ENCODE assay signal across 14 cellular contexts in the genomic region with DNA sequence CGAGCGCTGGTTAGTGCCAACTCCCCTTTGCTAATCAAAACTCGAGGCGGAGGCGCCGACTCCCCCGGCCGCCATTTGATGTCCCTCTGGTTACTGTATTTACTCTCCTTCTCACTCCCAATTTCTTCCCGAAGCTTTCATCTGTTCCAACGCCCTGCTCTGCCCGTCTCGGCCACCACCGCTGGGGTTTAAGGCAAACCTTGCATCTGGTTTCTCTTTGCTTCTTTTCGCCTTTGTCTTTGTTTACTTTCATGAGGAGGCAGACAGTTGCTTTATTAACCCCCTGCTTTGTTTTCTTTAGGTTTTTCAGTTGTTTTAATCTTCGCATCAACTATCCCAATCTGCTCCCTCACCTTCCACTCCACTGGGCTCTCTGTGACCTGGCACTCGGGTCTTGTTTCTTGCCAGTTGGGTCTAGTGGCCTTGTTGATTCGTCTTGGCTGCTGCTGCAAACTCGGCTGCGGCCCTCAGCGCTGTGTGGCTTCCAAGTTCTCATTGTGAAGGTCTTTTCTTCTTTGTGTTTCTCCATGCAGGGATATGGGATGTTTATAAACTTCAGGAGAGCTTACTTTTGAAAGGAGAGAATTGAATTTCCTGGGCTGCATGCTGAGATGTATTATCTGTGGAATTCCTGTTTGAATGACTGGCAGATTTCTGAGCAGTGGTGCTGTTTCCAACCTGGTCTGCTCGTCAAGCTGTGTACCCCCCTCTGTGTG.
DNase-seq lines count a peak whose midpoint lies in the region; ATAC-seq and TF ChIP-seq lines count a peak whose summit lies in the region.
"Had no signal": no experiment of that assay in that cellular context is flagged by ENCODE, and none has a peak within 500 bp of the region (broad histone marks: within the 10 kb centered on the region; RNA-seq: fewer than 3 reads in every experiment).

No MANE protein-coding gene starts in this region.

- peak overlapping the region; percentile 69; the same call in 1 of the 2 replicates for H3K27ac ChIP-seq in HUES6 (ENCODE audit: low read depth, low read length)
- peak overlapping the region in 1 of 2 donors; percentile 10 for H3K27ac ChIP-seq in ascending aorta

- peak in 1 of 2 donors; percentile 50 for DNase-seq in ascending aorta (ENCODE audit: low spot score in 2 of 2)
- DNase-seq in iPS DF 4.7 (ENCODE audit: extremely low read depth, low spot score), result peak; percentile 66
- no peak for DNase-seq in sciatic nerve (ENCODE audit: low spot score)
- no peak for DNase-seq in GM20000 (ENCODE audit: low spot score)
- no peak for DNase-seq in EL
- DNase-seq: activated CD4-positive, CD25-positive, alpha-beta regulatory T cell treated with anti-CD3 and anti-CD28 coated beads, Interleukin-2, amount 50 U/mL, for 72 hours; activated gamma-delta T cell; GF-D8; NCI-H187; small intestine had no signal

- H3K4me1 ChIP-seq in HUES6 (ENCODE audit: control insufficient read depth, insufficient read depth, low read length) (peaks cover 22% of the 10 kb centered on the region), ascending aorta (no peaks in the 10 kb centered on the region)

- H3K4me3 ChIP-seq in HUES6 (ENCODE audit: low read depth, low read length), result peak overlapping the region; percentile 17; the same call in 1 of the 2 replicates
- peak overlapping the region; percentile 10 to 46 for H3K4me3 ChIP-seq in ascending aorta
- H3K4me3 ChIP-seq: lung had no signal

- ATAC-seq in sciatic nerve (peak; percentile 65), HG03571 (IDR thresholded peaks at IDR 0.05; ENCODE audit: unreplicated experiment) (no peak), GM18868 (IDR thresholded peaks at IDR 0.05; ENCODE audit: unreplicated experiment) (no peak)

- no peaks in the 10 kb centered on the region for H3K36me3 ChIP-seq in HUES6 (ENCODE audit: control insufficient read depth, insufficient read depth, low read length)
- H3K36me3 ChIP-seq in ascending aorta, result no peaks in the 10 kb centered on the region

- TF ChIP-seq CTCF in ascending aorta (IDR thresholded peaks at IDR 0.05) (no peak), GM20000 (IDR thresholded peaks at IDR 0.05; ENCODE audit: extremely low read depth, missing control alignments) (no peak)

- H3K9ac ChIP-seq in HUES6 (ENCODE audit: low read length), result peak overlapping the region; percentile 68

- H3K27me3 ChIP-seq in HUES6 (ENCODE audit: control insufficient read depth, insufficient read depth, low read length) (no peaks in the 10 kb centered on the region), ascending aorta (no peaks in the 10 kb centered on the region)

- intact Hi-C loops in ascending aorta (cut with DNase I), result no loop called here
- intact Hi-C loops in sciatic nerve (cut with DNase I), result no loop called here

- peaks cover 7% of the 10 kb centered on the region; the same call in 1 of the 2 replicates for H3K9me3 ChIP-seq in HUES6 (ENCODE audit: control insufficient read depth, insufficient read depth, low read depth, low read length)
- H3K9me3 ChIP-seq in ascending aorta, result no peaks in the 10 kb centered on the region
